ENCODE assay signal across 11 cellular contexts in the genomic region with DNA sequence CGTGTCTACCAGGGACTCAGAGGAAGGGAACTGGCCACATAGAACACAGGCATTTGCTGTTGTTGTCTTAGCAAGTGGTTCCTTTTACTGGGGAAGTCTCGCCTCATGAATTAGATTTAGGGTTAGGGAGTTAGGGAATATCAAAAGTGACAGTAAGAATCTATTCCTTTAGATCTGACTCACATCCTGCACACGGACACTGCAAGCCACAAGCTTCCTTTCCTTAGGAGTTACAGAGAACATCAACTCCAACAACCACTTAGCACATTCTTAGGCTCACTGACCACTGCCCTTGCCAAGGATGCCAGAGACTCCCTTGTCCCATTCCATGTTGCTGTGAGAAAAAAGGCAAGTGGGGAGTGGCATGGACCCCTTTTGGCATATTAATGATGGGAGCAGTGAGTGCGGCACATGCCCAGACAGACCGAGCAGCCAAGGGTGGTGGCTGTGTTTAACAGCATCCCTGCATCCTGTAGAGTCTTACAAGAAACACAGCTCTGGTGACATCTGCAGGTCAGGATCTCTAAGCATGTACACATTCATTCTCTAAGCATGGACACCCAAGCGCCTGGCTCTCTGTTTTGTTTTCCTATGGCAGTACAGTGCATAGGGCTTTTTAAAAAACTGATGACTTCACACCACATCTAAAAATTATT.
A peak's percentile ranks its signal among the peaks of the same experiment; 100 is the strongest.
DNase-seq lines count a peak whose midpoint lies in the region; ATAC-seq, FAIRE-seq and TF ChIP-seq lines count a peak whose summit lies in the region.
"Had no signal": no experiment of that assay in that cellular context is flagged by ENCODE, and none has a peak within 500 bp of the region (broad histone marks: within the 10 kb centered on the region; RNA-seq: fewer than 3 reads in every experiment).

No MANE protein-coding gene starts in this region.

- H3K27me3 ChIP-seq in heart right ventricle (peaks cover 0 to 9% (median 0%) of the 10 kb centered on the region in 7 donors), small intestine (ENCODE audit: control insufficient read depth in 2 of 2, insufficient read depth in 2 of 2, low read length in 2 of 2) (no peaks in the 10 kb centered on the region)

- ATAC-seq in heart right ventricle, result peak in 4 of 8 donors; percentile 41 to 73 (median 66)

- POLR2A ChIA-PET in OCI-LY7 (lab: Charles Lee), result interaction anchor here (0.9 kb wide), 1 partner anchor 55 kb away, joined by 5 read pairs; no protein-coding TSS in a partner anchor

- no peak overlapping the region for H3K4me3 ChIP-seq in OCI-LY7 (ENCODE audit: low read depth, low read length, poor library complexity, severe bottlenecking)
- H3K4me3 ChIP-seq in heart right ventricle, result no peak overlapping the region
- H3K4me3 ChIP-seq in small intestine (ENCODE audit: low read depth in 1 of 2, low read length in 2 of 2), result no peak overlapping the region

- CTCF ChIA-PET in OCI-LY7 (lab: Charles Lee; ENCODE audit: unreplicated experiment), result no interaction called here

- H2AFZ ChIP-seq in OCI-LY7 (ENCODE audit: low read length), result no peak overlapping the region

- H3K27ac ChIP-seq in OCI-LY7 (ENCODE audit: low read depth, low read length, poor library complexity, severe bottlenecking) (no peak overlapping the region), heart right ventricle (no peak overlapping the region), small intestine (ENCODE audit: low read depth in 1 of 2, low read length in 1 of 2) (no peak overlapping the region)

- FAIRE-seq in small intestine (lab: Jason Lieb, UNC) (no peak), GM12892 (lab: Jason Lieb, UNC) (no peak)
- FAIRE-seq: GM12891 had no signal

- intact Hi-C loops in OCI-LY7 (cut with micrococcal nuclease; ENCODE audit: unreplicated experiment) (no loop called here), heart right ventricle (cut with DNase I) (loop anchor here in 1 of 10 donors (10.0 kb wide), 1 partner anchor 499 kb away; no protein-coding TSS in a partner anchor)

- H3K4me1 ChIP-seq in OCI-LY7 (ENCODE audit: insufficient read depth, low read length, poor library complexity, severe bottlenecking) (no peaks in the 10 kb centered on the region), heart right ventricle (no peaks in the 10 kb centered on the region), small intestine (ENCODE audit: control insufficient read depth in 2 of 2, insufficient read depth in 1 of 2, low read depth in 1 of 2, low read length in 1 of 2) (no peaks in the 10 kb centered on the region)

- H3K9me3 ChIP-seq in OCI-LY7 (ENCODE audit: low read length), result no peaks in the 10 kb centered on the region
- H3K9me3 ChIP-seq in heart right ventricle, result peaks cover 0 to 11% (median 0%) of the 10 kb centered on the region in 11 donors
- no peaks in the 10 kb centered on the region for H3K9me3 ChIP-seq in small intestine (ENCODE audit: control insufficient read depth, low read depth)

- peak; percentile 7 for DNase-seq in NCI-H2107 treated with DMSO at 0.1 percent for 48 hours (lab: John Stamatoyannopoulos, UW; ENCODE audit: unreplicated experiment)
- no peak for DNase-seq in NCI-H2107 (lab: John Stamatoyannopoulos, UW)
- no peak for DNase-seq in OCI-LY7 (ENCODE audit: low spot score)
- DNase-seq in heart right ventricle, result no peak
- peak; percentile 9 for DNase-seq in small intestine
- DNase-seq in SW 1271 (lab: John Stamatoyannopoulos, UW), result no peak
- DNase-seq in GM12892 (ENCODE audit: insufficient read length), result no peak
- DNase-seq in NCI-H1436 (lab: John Stamatoyannopoulos, UW), result no peak
- DNase-seq: NCI-H82, occipital lobe had no signal

- no peaks in the 10 kb centered on the region for H3K79me2 ChIP-seq in OCI-LY7 (ENCODE audit: insufficient read depth, low read depth, low read length)

- no TSS peak for BruUV-seq in OCI-LY7 (replicated peaks; lab: Mats Ljungman, UMichigan)

- WGBS in heart right ventricle, 2 donors, result 44 to 48% methylated on average over 6 of the region's 6 CpGs
- WGBS in small intestine, 3 donors, result 37 to 48% (median 42%) methylated on average over 6 of the region's 6 CpGs

- H3K36me3 ChIP-seq in OCI-LY7 (ENCODE audit: insufficient read depth, low read length) (no peaks in the 10 kb centered on the region), heart right ventricle (no peaks in the 10 kb centered on the region), small intestine (ENCODE audit: control insufficient read depth in 2 of 2, insufficient read depth in 2 of 2, low read length in 2 of 2) (no peaks in the 10 kb centered on the region)

- no peaks in the 10 kb centered on the region for H4K20me1 ChIP-seq in OCI-LY7 (ENCODE audit: insufficient read depth, low read length)

- no peaks in the 10 kb centered on the region for H3K9me2 ChIP-seq in OCI-LY7 (ENCODE audit: insufficient read depth, low read length)

- TF ChIP-seq POLR2A in GM12892 (IDR thresholded peaks at IDR 0.05; ENCODE audit: low read depth, low read length), result no peak

- TF ChIP-seq CTCF in OCI-LY7 (conservative IDR thresholded peaks at IDR 0.05; ENCODE audit: low read length) (0 out of 2 replicates have a peak, but pooled peaks have one; percentile 10), heart right ventricle (IDR thresholded peaks at IDR 0.05) (peak in 5 of 9 donors; percentile 9 to 33 (median 15))

- H3K4me2 ChIP-seq in OCI-LY7 (ENCODE audit: low read length), result no peak overlapping the region

Comparison
In these comparisons a context has a peak if more than half of its experiments do, and no peak if none do; other contexts are left out.
1. DNase-seq: peak in NCI-H2107 treated with DMSO at 0.1 percent for 48 hours (single experiment) and small intestine (single experiment); none in NCI-H2107 (single experiment), OCI-LY7 (single experiment), heart right ventricle (0 of 2), SW 1271 (0 of 2), GM12892 (single experiment) and NCI-H1436 (single experiment).